ENCODE assay signal across 24 cellular contexts in the genomic region with DNA sequence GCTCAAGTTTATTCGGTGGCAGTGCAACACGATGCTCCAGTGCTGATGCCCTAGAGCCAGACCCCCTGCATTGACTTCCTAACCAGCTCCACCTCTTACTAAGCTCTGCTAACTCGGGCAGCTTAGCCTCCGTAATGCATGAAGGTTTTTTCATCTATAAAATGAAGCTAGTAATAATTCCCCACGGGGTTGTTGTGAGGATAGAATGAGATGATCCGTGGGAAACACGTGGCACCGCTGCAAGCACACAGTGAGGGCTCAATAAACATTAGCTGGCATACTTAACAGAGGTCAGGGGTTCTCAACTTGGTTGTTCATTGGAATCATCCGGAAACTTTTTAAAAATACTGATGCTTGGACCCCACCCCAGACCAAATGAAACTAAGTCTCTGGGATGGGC. TPM values are rescaled to one million over a fixed set of nuclear protein-coding genes. Genes with fewer than 3 reads are reported as not detected.
DNase-seq lines count a peak whose midpoint lies in the region; ATAC-seq and TF ChIP-seq lines count a peak whose summit lies in the region.
"Had no signal": no experiment of that assay in that cellular context is flagged by ENCODE, and none has a peak within 500 bp of the region (broad histone marks: within the 10 kb centered on the region; RNA-seq: fewer than 3 reads in every experiment).

No MANE protein-coding gene starts in this region.

- dilution Hi-C loops in IMR-90 (cut with HindIII; ENCODE audit: low sequenced_read_pairs, unreplicated experiment) = no loop called here

- H3K18ac ChIP-seq in IMR-90 (ENCODE audit: low read depth, low read length) (no peak overlapping the region), mesendoderm (ENCODE audit: low read length) (peak overlapping the region; percentile 43)

- H3K36me3 Mint-ChIP-seq in chondrocyte (ENCODE audit: low read depth) = peaks cover 24% of the 10 kb centered on the region
- H3K36me3 Mint-ChIP-seq: natural killer cell had no signal

- H4K5ac ChIP-seq in IMR-90 (ENCODE audit: low read depth, low read length) (no peak overlapping the region), mesendoderm (ENCODE audit: low read length) (no peak overlapping the region)

- no peaks in the 10 kb centered on the region for H3K27me3 ChIP-seq in ACC112 (ENCODE audit: insufficient read depth, low read length)
- H3K27me3 ChIP-seq in IMR-90 (ENCODE audit: control insufficient read depth, insufficient read depth, low read length) = no peaks in the 10 kb centered on the region
- no peaks in the 10 kb centered on the region for H3K27me3 ChIP-seq in mesendoderm (ENCODE audit: insufficient read depth, low read length, poor library complexity)
- H3K27me3 ChIP-seq: ascending aorta, esophagus squamous epithelium, SJCRH30 had no signal

- no peak overlapping the region for H3K27ac Mint-ChIP-seq in chondrocyte (ENCODE audit: unreplicated experiment)
- H3K27ac Mint-ChIP-seq: activated naive CD4-positive, alpha-beta T cell treated with anti-CD3 and anti-CD28 coated beads, Interleukin-2, amount 50 U/mL, for 72 hours; progenitor cell of endocrine pancreas had no signal

- H3K23ac ChIP-seq in IMR-90 (ENCODE audit: low read depth, low read length) (no peak overlapping the region), mesendoderm (ENCODE audit: low read length) (no peak overlapping the region)

- no CpG with 5 or more reads among the region's 9 CpGs for WGBS in IMR-90 (ENCODE audit: extremely low coverage in 2 of 2, insufficient read length in 1 of 2), 2 experiments
- no CpG with 5 or more reads among the region's 9 CpGs for WGBS in mesendoderm (ENCODE audit: extremely low coverage, insufficient coverage, low lambda C conversion rate)

- TF ChIP-seq RAD21 in IMR-90 (IDR thresholded peaks at IDR 0.05; ENCODE audit: low read length) = no peak

- no peak for TF ChIP-seq CTCF in IMR-90 (conservative IDR thresholded peaks at IDR 0.05; ENCODE audit: low read depth, low read length)
- no peak for TF ChIP-seq CTCF in chondrocyte (IDR thresholded peaks at IDR 0.05)

- intact Hi-C loops in IMR-90 (cut with micrococcal nuclease) = loop anchor here (10.0 kb wide), 1 partner anchor 139 kb away; no protein-coding TSS in a partner anchor

- no peak overlapping the region for H3K4me3 ChIP-seq in ACC112 (ENCODE audit: low read depth, low read length)
- H3K4me3 ChIP-seq in IMR-90 (ENCODE audit: insufficient read depth, low read depth, low read length) = no peak overlapping the region
- H3K4me3 ChIP-seq in mesendoderm (ENCODE audit: low read length) = no peak overlapping the region
- H3K4me3 ChIP-seq: ascending aorta, esophagus squamous epithelium, GM23248, SJCRH30 had no signal

- H3K4me1 ChIP-seq in ACC112 (ENCODE audit: control insufficient read depth, insufficient read depth, low read length, unreplicated experiment) (peaks cover 51% of the 10 kb centered on the region), IMR-90 (ENCODE audit: control insufficient read depth, insufficient read depth, low read length) (peaks cover 31% of the 10 kb centered on the region), mesendoderm (ENCODE audit: control insufficient read depth, low read depth, low read length) (peaks cover 27% of the 10 kb centered on the region)

- H2AK9ac ChIP-seq in IMR-90 (replicated peaks; ENCODE audit: low read depth, low read length, poor library complexity) = no peak overlapping the region

- H3K4me1 Mint-ChIP-seq in chondrocyte (ENCODE audit: low read depth) = peaks cover 72% of the 10 kb centered on the region

- H3K27me3 Mint-ChIP-seq in chondrocyte (ENCODE audit: low read depth) = no peaks in the 10 kb centered on the region
- H3K27me3 Mint-ChIP-seq: progenitor cell of endocrine pancreas had no signal

- no peak for TF ChIP-seq POLR2A in IMR-90 (IDR thresholded peaks at IDR 0.05; ENCODE audit: low read depth, low read length)

- no peaks in the 10 kb centered on the region for H3K9me3 ChIP-seq in IMR-90 (ENCODE audit: control insufficient read depth, insufficient read depth, low read length)
- H3K9me3 ChIP-seq: ascending aorta, esophagus squamous epithelium, SJCRH30 had no signal

- H2BK5ac ChIP-seq in IMR-90 (ENCODE audit: low read depth, low read length, poor library complexity, severe bottlenecking) (no peak overlapping the region), mesendoderm (ENCODE audit: low read length) (no peak overlapping the region)

- CTCF ChIA-PET in IMR-90 (lab: Yijun Ruan, JAX) = interaction anchor here (0.5 to 0.6 kb wide), 2 partner anchors 22 to 243 kb away, joined by 3 to 4 read pairs; no protein-coding TSS in a partner anchor

- H3K9ac ChIP-seq in IMR-90 (ENCODE audit: low read depth, low read length) (no peak overlapping the region), mesendoderm (ENCODE audit: low read length) (no peak overlapping the region)
- H3K9ac ChIP-seq: GM23248 had no signal

- POLR2A ChIA-PET in IMR-90 (lab: Charles Lee; ENCODE audit: unreplicated experiment) = no interaction called here

- H2BK15ac ChIP-seq in IMR-90 (ENCODE audit: low read depth, low read length) (no peak overlapping the region), mesendoderm (replicated peaks; ENCODE audit: low read depth) (no peak overlapping the region)

- ATAC-seq in IMR-90 (ENCODE audit: low read depth) (no peak), HG02970 (IDR thresholded peaks at IDR 0.05; ENCODE audit: low FRiP score, unreplicated experiment) (no peak)
- ATAC-seq: natural killer cell had no signal

- no TSS peak for BruUV-seq in IMR-90 (replicated peaks; lab: Mats Ljungman, UMichigan)

- no peak overlapping the region for H2BK20ac ChIP-seq in IMR-90 (ENCODE audit: low read depth, low read length)

- H3K27ac ChIP-seq in ACC112 (ENCODE audit: low read depth, low read length) = peak overlapping the region; percentile 92
- no peak overlapping the region for H3K27ac ChIP-seq in IMR-90 (ENCODE audit: insufficient read depth, low read length)
- no peak overlapping the region for H3K27ac ChIP-seq in mesendoderm (ENCODE audit: low read depth, low read length)
- H3K27ac ChIP-seq: ascending aorta, C4-2B, GM23248, SJCRH30 had no signal

- H4K91ac ChIP-seq in IMR-90 (ENCODE audit: insufficient read depth, low read depth, low read length) = no peak overlapping the region

- no peak overlapping the region for H2BK120ac ChIP-seq in IMR-90 (ENCODE audit: low read depth, low read length)
- no peak overlapping the region for H2BK120ac ChIP-seq in mesendoderm (ENCODE audit: low read depth, low read length)

- H3K36me3 ChIP-seq in ACC112 (ENCODE audit: insufficient read depth, low read length) (peaks cover 26% of the 10 kb centered on the region; the same call in 1 of the 2 replicates), IMR-90 (ENCODE audit: control insufficient read depth, insufficient read depth, low read length) (peaks cover 13% of the 10 kb centered on the region), mesendoderm (ENCODE audit: control insufficient read depth, insufficient read depth, low read length) (peaks cover 15% of the 10 kb centered on the region)
- H3K36me3 ChIP-seq: ascending aorta had no signal

- DNase-seq in IMR-90 (no peak), chondrocyte (ENCODE audit: low spot score) (no peak), mesendoderm (no peak), RPMI8226 (no peak), SK-N-DZ (ENCODE audit: low spot score) (no peak), globus pallidus (ENCODE audit: low spot score) (no peak)
- DNase-seq: ACHN; activated CD4-positive, alpha-beta T cell treated with anti-CD3 and anti-CD28 coated beads, Interleukin-2, amount 50 U/mL, for 1 hour; cerebellar nuclear complex; effector CD4-positive, alpha-beta T cell; esophagus squamous epithelium; midbrain; MM.1S; natural killer cell; NCI-H1436; NCI-H748 treated with DMSO at 0.1 percent for 48 hours had no signal

- H3K9me1 ChIP-seq in IMR-90 (ENCODE audit: insufficient read depth, low read length) = peaks cover 31% of the 10 kb centered on the region

- no peak overlapping the region for H2AFZ ChIP-seq in ACC112 (ENCODE audit: low read length, unreplicated experiment)
- H2AFZ ChIP-seq in IMR-90 (replicated peaks; ENCODE audit: low read length, poor library complexity) = no peak overlapping the region
- H2AFZ ChIP-seq: GM23248 had no signal

- H4K8ac ChIP-seq in IMR-90 (ENCODE audit: low read depth in 2 of 2, low read length in 2 of 2) = peak overlapping the region in 1 of 2 experiments; percentile 24; a peak in 1 of 4 replicates
- H4K8ac ChIP-seq in mesendoderm (ENCODE audit: low read depth, low read length) = no peak overlapping the region

- H3K79me1 ChIP-seq in IMR-90 (ENCODE audit: low read depth in 1 of 2, low read length in 2 of 2) = peaks cover 30 to 90% of the 10 kb centered on the region in 2 experiments
- peaks cover 28% of the 10 kb centered on the region for H3K79me1 ChIP-seq in mesendoderm (ENCODE audit: low read length)

- H3K4me2 ChIP-seq in IMR-90 (ENCODE audit: low read depth, low read length) (no peak overlapping the region), mesendoderm (ENCODE audit: low read length) (no peak overlapping the region)

- H3K56ac ChIP-seq in IMR-90 (ENCODE audit: extremely low read depth, insufficient read depth, low read length) (no peak overlapping the region), mesendoderm (ENCODE audit: low read length) (no peak overlapping the region)

- H2AK5ac ChIP-seq in IMR-90 (ENCODE audit: low read depth, low read length) (peak overlapping the region; percentile 44; the same call in 1 of the 2 replicates), mesendoderm (ENCODE audit: low read length) (no peak overlapping the region)

- in situ Hi-C loops in IMR-90 (cut with MboI; ENCODE audit: low sequenced_read_pairs) = no loop called here

- H3K4ac ChIP-seq in IMR-90 (ENCODE audit: low read depth, low read length) = no peak overlapping the region
- no peak overlapping the region for H3K4ac ChIP-seq in mesendoderm (ENCODE audit: low read depth, low read length)

- H3K79me2 ChIP-seq in ACC112 (ENCODE audit: control insufficient read depth, insufficient read depth, low read length, unreplicated experiment) (peaks cover 54% of the 10 kb centered on the region), mesendoderm (ENCODE audit: control insufficient read depth, insufficient read depth, low read length) (peaks cover 53% of the 10 kb centered on the region)

- H4K20me1 ChIP-seq in IMR-90 (ENCODE audit: insufficient read depth, low read length) = peaks cover 48% of the 10 kb centered on the region

- no peaks in the 10 kb centered on the region for H3K9me3 Mint-ChIP-seq in chondrocyte (ENCODE audit: low read depth)
- H3K9me3 Mint-ChIP-seq: activated naive CD4-positive, alpha-beta T cell treated with anti-CD3 and anti-CD28 coated beads, Interleukin-2, amount 50 U/mL, for 72 hours; natural killer cell had no signal

- peak overlapping the region; percentile 0 for H3K4me3 Mint-ChIP-seq in chondrocyte (ENCODE audit: unreplicated experiment)

- peak overlapping the region; percentile 62 for H3K14ac ChIP-seq in IMR-90 (replicated peaks; ENCODE audit: low read depth, low read length)

RNA-seq across cellular contexts. Expression of a gene that starts 6.8 kb away (rescaled TPM):
- 55.8 and 70.8 TPM in 2 replicates for total RNA-seq in IMR-90 (2012; rRNA removed)
- polyA plus RNA-seq in IMR-90 (2012; rRNA removed) = 24.9 and 25.6 TPM in 2 replicates
- 6.4 and 35.1 TPM in 2 replicates for polyA plus RNA-seq in IMR-90 (2012; cell fraction: cytosol; rRNA removed)
- polyA plus RNA-seq in IMR-90 (2012; cell fraction: nucleus; rRNA removed; ENCODE audit: low replicate concordance) = 57.2 and 111 TPM in 2 replicates
- 37.4 to 53.6 TPM (median 51.1 TPM) in 3 replicates for total RNA-seq in chondrocyte
- polyA plus RNA-seq in mesendoderm (2013, experiment 1 of 2) = 16.0 TPM
- 14.6 TPM for polyA plus RNA-seq in mesendoderm (2013, experiment 2 of 2)
- 8.4 and 11.2 TPM in 2 replicates for polyA plus RNA-seq in SK-N-DZ (2014; cell fraction: cytosol; rRNA removed)
- 7.7 and 8.7 TPM in 2 replicates for polyA plus RNA-seq in SK-N-DZ (2014; cell fraction: nucleus; rRNA removed)

RNA-seq across cellular contexts. Expression of a gene that starts 51.3 kb away (rescaled TPM):
- total RNA-seq in IMR-90 (2012; rRNA removed) (76.7 and 132 TPM in 2 replicates), chondrocyte (125 to 153 TPM (median 126 TPM) in 3 replicates)
- polyA plus RNA-seq in IMR-90 (2012; rRNA removed) = 102 and 126 TPM in 2 replicates
- polyA plus RNA-seq in IMR-90 (2012; cell fraction: cytosol; rRNA removed) = 69.7 and 87.7 TPM in 2 replicates
- 44.4 and 51.1 TPM in 2 replicates for polyA plus RNA-seq in IMR-90 (2012; cell fraction: nucleus; rRNA removed; ENCODE audit: low replicate concordance)
- polyA plus RNA-seq in mesendoderm (2013, experiment 1 of 2) = 29.6 TPM
- 30.8 TPM for polyA plus RNA-seq in mesendoderm (2013, experiment 2 of 2)
- 27.8 and 31.9 TPM in 2 replicates for polyA plus RNA-seq in SK-N-DZ (2014; cell fraction: cytosol; rRNA removed)
- 20.2 and 25.0 TPM in 2 replicates for polyA plus RNA-seq in SK-N-DZ (2014; cell fraction: nucleus; rRNA removed)
